Comparison of ENCODE assay signal across 1 cellular context in genomic region chr10:15196335-15196834, GRCh38.
TF ChIP-seq lines count a peak whose summit lies in the region.

No MANE protein-coding gene starts in this region.

TF ChIP-seq in H1, 55 proteins besides CTCF, POLR2A, EP300 and RAD21:
- no peak for TF ChIP-seq SIN3A (conservative IDR thresholded peaks at IDR 0.05 in 1 of 2, IDR thresholded peaks at IDR 0.05 in 1 of 2; ENCODE audit: low read depth in 1 of 2, low read length in 2 of 2)
- no peak for TF ChIP-seq CBX8 (IDR thresholded peaks at IDR 0.05; ENCODE audit: borderline replicate concordance, low read depth, low read length)
- TF ChIP-seq ASH2L (IDR thresholded peaks at IDR 0.05; ENCODE audit: low read length), result no peak
- TF ChIP-seq CREB1 (IDR thresholded peaks at IDR 0.05), result no peak
- no peak for TF ChIP-seq BRCA1 (IDR thresholded peaks at IDR 0.05; ENCODE audit: low read depth, low read length)
- TF ChIP-seq EZH2 (IDR thresholded peaks at IDR 0.05; ENCODE audit: low read depth, low read length, severe bottlenecking), result no peak
- no peak for TF ChIP-seq MAFK (IDR thresholded peaks at IDR 0.05; ENCODE audit: low read depth, low read length)
- no peak for TF ChIP-seq JUN (IDR thresholded peaks at IDR 0.05; ENCODE audit: low read depth, low read length)
- TF ChIP-seq CEBPB (IDR thresholded peaks at IDR 0.05; ENCODE audit: low read depth, low read length), result no peak
- TF ChIP-seq SAP30 (IDR thresholded peaks at IDR 0.05; ENCODE audit: insufficient read depth, insufficient replicate concordance, low read length), result no peak
- TF ChIP-seq SUZ12 (IDR thresholded peaks at IDR 0.05; ENCODE audit: low read length), result no peak
- no peak for TF ChIP-seq RNF2 (IDR thresholded peaks at IDR 0.05; ENCODE audit: borderline replicate concordance, low read depth, low read length, missing control alignments, poor library complexity, severe bottlenecking)
- TF ChIP-seq SIRT6 (IDR thresholded peaks at IDR 0.05; ENCODE audit: low read length), result no peak
- TF ChIP-seq RBBP5 (IDR thresholded peaks at IDR 0.05; ENCODE audit: borderline replicate concordance, low read depth, low read length), result no peak
- TF ChIP-seq USF2 (IDR thresholded peaks at IDR 0.05; ENCODE audit: low read length), result no peak
